ENCODE assay signal across 1 cellular context in genomic region chr3:60176614-60177013, GRCh38.
TF ChIP-seq lines count a peak whose summit lies in the region.

No MANE protein-coding gene starts in this region.

TF ChIP-seq in WTC11, 78 proteins besides CTCF, POLR2A, EP300 and RAD21 (continued from another document):
- TF ChIP-seq ZNF232 (CRISPR knock-in tag; IDR thresholded peaks at IDR 0.05) (no peak), CREM (CRISPR knock-in tag; IDR thresholded peaks at IDR 0.05) (no peak), MAX (CRISPR knock-in tag; IDR thresholded peaks at IDR 0.05) (no peak), ZNF423 (CRISPR knock-in tag; IDR thresholded peaks at IDR 0.05) (no peak), FOXP1 (CRISPR knock-in tag; IDR thresholded peaks at IDR 0.05; ENCODE audit: borderline replicate concordance) (no peak), ZNF121 (CRISPR knock-in tag; IDR thresholded peaks at IDR 0.05) (no peak)
